ENCODE assay signal across 8 cellular contexts in genomic region chr11:13680501-13681264, GRCh38. TPM values are rescaled to one million over a fixed set of nuclear protein-coding genes. Genes with fewer than 3 reads are reported as not detected.
DNase-seq lines count a peak whose midpoint lies in the region; ATAC-seq, FAIRE-seq and TF ChIP-seq lines count a peak whose summit lies in the region.

No MANE protein-coding gene starts in this region.

- no peak overlapping the region for H3K4me2 ChIP-seq in fibroblast of lung (ENCODE audit: extremely low read depth, insufficient read depth, low read length)

- H3K4me3 ChIP-seq in fibroblast of lung (replicated peaks in 1 of 4; ENCODE audit: control extremely low read depth in 1 of 4, insufficient read depth in 1 of 4, low read depth in 3 of 4, low read length in 4 of 4) (no peak overlapping the region), H7 (ENCODE audit: insufficient read depth, low read depth, low read length) (no peak overlapping the region)

- no peaks in the 10 kb centered on the region for H3K4me1 ChIP-seq in fibroblast of lung (ENCODE audit: control insufficient read depth, extremely low read depth, insufficient read depth, low read length)

- no peak overlapping the region for H3K27ac ChIP-seq in fibroblast of lung (ENCODE audit: insufficient read depth, low read length)

- no peaks in the 10 kb centered on the region for H3K9me3 ChIP-seq in fibroblast of lung (ENCODE audit: control insufficient read depth, insufficient read depth, low read depth, low read length)

- DNase-seq in GM12892 (ENCODE audit: insufficient read length): peak; percentile 5
- DNase-seq in fibroblast of lung (ENCODE audit: low read depth in 2 of 2): peak; percentile 12 to 21
- DNase-seq in dedifferentiated amniotic fluid mesenchymal stem cell (ENCODE audit: extremely low spot score): no peak
- DNase-seq in RPMI8226: no peak
- DNase-seq in activated CD4-positive, alpha-beta T cell treated with anti-CD3 and anti-CD28 coated beads for 4 hours: no peak
- DNase-seq in H7: no peak

- H3K9ac ChIP-seq in fibroblast of lung (ENCODE audit: insufficient read depth, low read length): no peak overlapping the region

- peaks cover 79% of the 10 kb centered on the region for H3K79me2 ChIP-seq in fibroblast of lung (ENCODE audit: control insufficient read depth, insufficient read depth, low read length)

- peak; percentile 77 for FAIRE-seq in GM12892 (lab: Jason Lieb, UNC)

- H3K36me3 ChIP-seq in fibroblast of lung (ENCODE audit: control insufficient read depth, insufficient read depth, low read length) (no peaks in the 10 kb centered on the region), H7 (replicated peaks; ENCODE audit: control insufficient read depth, insufficient read depth, low read length) (no peaks in the 10 kb centered on the region)

- H4K20me1 ChIP-seq in fibroblast of lung (ENCODE audit: control insufficient read depth, extremely low read depth, insufficient read depth, low read length): peaks cover 3% of the 10 kb centered on the region

- ATAC-seq in GM21529 (IDR thresholded peaks at IDR 0.05; ENCODE audit: unreplicated experiment) (peak; percentile 89), HG03565 (IDR thresholded peaks at IDR 0.05; ENCODE audit: unreplicated experiment) (peak; percentile 76)

- H2AFZ ChIP-seq in fibroblast of lung (ENCODE audit: low read length): no peak overlapping the region

- TF ChIP-seq POLR2A in GM12892 (IDR thresholded peaks at IDR 0.05; ENCODE audit: low read depth, low read length): no peak

- TF ChIP-seq CTCF in fibroblast of lung (conservative IDR thresholded peaks at IDR 0.05 in 1 of 2, IDR thresholded peaks at IDR 0.05 in 1 of 2; ENCODE audit: low read depth in 1 of 2, low read length in 2 of 2): no peak

- H3K27me3 ChIP-seq in fibroblast of lung (ENCODE audit: control insufficient read depth, insufficient read depth, low read length) (no peaks in the 10 kb centered on the region), H7 (ENCODE audit: control insufficient read depth, insufficient read depth, low read length) (no peaks in the 10 kb centered on the region)

RNA-seq across cellular contexts. Expression of gene FAR1, which starts 12.2 kb away (rescaled TPM):
- 28.4 TPM for polyA plus RNA-seq in GM12892 (2012; ENCODE audit: missing spikeins)
- total RNA-seq in fibroblast of lung: 46.2 and 58.1 TPM in 2 replicates
- 65.4 and 69.1 TPM in 2 replicates for polyA plus RNA-seq in fibroblast of lung
- 28.0 and 29.5 TPM in 2 replicates for polyA plus RNA-seq in fibroblast of lung (2012)
- 18.6 and 49.3 TPM in 2 replicates for polyA minus RNA-seq in fibroblast of lung (ENCODE audit: low replicate concordance)
- 30.4 and 50.6 TPM in 2 replicates for total RNA-seq in H7 (2014; rRNA removed; shearing (Covaris generic))

Comparison
In these comparisons a context has a peak if more than half of its experiments do, and no peak if none do; other contexts are left out.
1. DNase-seq: peak in GM12892 (single experiment) and fibroblast of lung (2 of 2); none in dedifferentiated amniotic fluid mesenchymal stem cell (single experiment), RPMI8226 (single experiment), activated CD4-positive, alpha-beta T cell treated with anti-CD3 and anti-CD28 coated beads for 4 hours (0 of 2) and H7 (single experiment).